ENCODE assay signal across 7 cellular contexts in the genomic region with DNA sequence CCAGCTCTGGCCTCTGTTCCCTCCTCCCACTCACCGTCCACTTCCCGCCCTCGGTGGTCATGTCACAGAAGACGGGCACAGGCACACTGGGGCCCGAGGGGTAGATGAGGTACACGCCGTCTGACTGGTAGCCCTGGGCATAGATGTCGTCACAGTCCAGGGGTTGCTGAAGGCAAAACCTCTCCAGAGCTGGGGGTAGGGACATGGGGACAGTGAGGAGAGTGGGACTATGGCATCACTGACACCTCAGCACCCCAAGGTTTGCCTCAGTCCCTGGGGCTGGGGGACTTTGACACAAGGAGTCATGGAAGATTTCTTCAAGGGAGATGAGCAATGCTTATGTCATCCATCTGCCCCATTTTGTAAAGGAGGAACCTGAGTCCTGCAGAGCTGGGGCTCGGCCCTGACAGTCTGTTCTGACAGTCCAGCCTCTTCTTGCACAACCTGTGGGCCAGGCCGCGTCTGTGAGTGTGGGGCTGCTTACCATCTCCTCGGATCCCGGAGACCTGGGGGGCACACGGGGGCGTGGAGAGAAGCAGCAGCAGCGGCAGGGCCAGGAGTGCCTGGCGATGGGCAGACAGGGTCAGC. TPM values are rescaled to one million over a fixed set of nuclear protein-coding genes. Genes with fewer than 3 reads are reported as not detected.
DNase-seq lines count a peak whose midpoint lies in the region; ATAC-seq and TF ChIP-seq lines count a peak whose summit lies in the region.

No MANE protein-coding gene starts in this region.

- H3K4me1 ChIP-seq in HUES6 (ENCODE audit: control insufficient read depth, insufficient read depth, low read length) (peaks cover 41% of the 10 kb centered on the region), iPS-20b (ENCODE audit: insufficient read depth, low read length) (peaks cover 10% of the 10 kb centered on the region; the same call in 1 of the 2 replicates), subcutaneous abdominal adipose tissue (ENCODE audit: control insufficient read depth in 5 of 5, insufficient read depth in 5 of 5, low read length in 5 of 5) (peaks cover 11 to 60% (median 44%) of the 10 kb centered on the region in 5 donors)

- no peaks in the 10 kb centered on the region for H3K27me3 Mint-ChIP-seq in activated CD8-positive, alpha-beta T cell treated with anti-CD3 and anti-CD28 coated beads for 36 hours

- no peak for TF ChIP-seq CTCF in activated CD8-positive, alpha-beta T cell treated with anti-CD3 and anti-CD28 coated beads for 36 hours (IDR thresholded peaks at IDR 0.05)

- CTCF ChIA-PET in activated CD8-positive, alpha-beta T cell treated with anti-CD3 and anti-CD28 coated beads for 36 hours (lab: Charles Lee): no interaction called here

- H3K9me3 ChIP-seq in HUES6 (ENCODE audit: control insufficient read depth, insufficient read depth, low read depth, low read length) (no peaks in the 10 kb centered on the region), iPS-20b (ENCODE audit: insufficient read depth, low read depth, low read length) (no peaks in the 10 kb centered on the region), subcutaneous abdominal adipose tissue (ENCODE audit: control insufficient read depth in 5 of 5, low read length in 5 of 5) (no peaks in the 10 kb centered on the region)

- no peaks in the 10 kb centered on the region for H3K27me3 ChIP-seq in HUES6 (ENCODE audit: control insufficient read depth, insufficient read depth, low read length)
- H3K27me3 ChIP-seq in iPS-20b (ENCODE audit: insufficient read depth, low read length): no peaks in the 10 kb centered on the region
- H3K27me3 ChIP-seq in subcutaneous abdominal adipose tissue (ENCODE audit: control insufficient read depth in 5 of 5, insufficient read depth in 4 of 5, low read length in 5 of 5): no peaks in the 10 kb centered on the region

- H3K27ac Mint-ChIP-seq in activated CD8-positive, alpha-beta T cell treated with anti-CD3 and anti-CD28 coated beads for 36 hours: no peak overlapping the region

- H3K36me3 ChIP-seq in HUES6 (ENCODE audit: control insufficient read depth, insufficient read depth, low read length) (peaks cover 43% of the 10 kb centered on the region), iPS-20b (ENCODE audit: insufficient read depth, low read depth, low read length) (peaks cover 42% of the 10 kb centered on the region), subcutaneous abdominal adipose tissue (ENCODE audit: control insufficient read depth in 5 of 5, insufficient read depth in 5 of 5, low read length in 5 of 5) (peaks cover 0 to 42% (median 38%) of the 10 kb centered on the region in 5 donors)

- no peaks in the 10 kb centered on the region for H3K9me3 Mint-ChIP-seq in activated CD8-positive, alpha-beta T cell treated with anti-CD3 and anti-CD28 coated beads for 36 hours

- H3K4me1 Mint-ChIP-seq in activated CD8-positive, alpha-beta T cell treated with anti-CD3 and anti-CD28 coated beads for 36 hours (ENCODE audit: low read depth): peaks cover 14% of the 10 kb centered on the region

- no peak for DNase-seq in activated CD8-positive, alpha-beta T cell treated with anti-CD3 and anti-CD28 coated beads for 36 hours
- DNase-seq in DMS53 treated with DMSO at 0.1 percent for 48 hours (lab: John Stamatoyannopoulos, UW; ENCODE audit: unreplicated experiment): no peak

- H3K9ac ChIP-seq in HUES6 (ENCODE audit: low read length): peak overlapping the region; percentile 47
- no peak overlapping the region for H3K9ac ChIP-seq in iPS-20b (ENCODE audit: low read depth, low read length)
- peak overlapping the region in 2 of 5 donors; percentile 41 to 57 for H3K9ac ChIP-seq in subcutaneous abdominal adipose tissue (ENCODE audit: low read length in 5 of 5)

- H3K4me3 Mint-ChIP-seq in activated CD8-positive, alpha-beta T cell treated with anti-CD3 and anti-CD28 coated beads for 36 hours: no peak overlapping the region

- peak; percentile 45 for ATAC-seq in activated CD8-positive, alpha-beta T cell treated with anti-CD3 and anti-CD28 coated beads for 36 hours
- ATAC-seq in GM18868 (IDR thresholded peaks at IDR 0.05; ENCODE audit: unreplicated experiment) (no peak), GM18861 (IDR thresholded peaks at IDR 0.05; ENCODE audit: unreplicated experiment) (no peak)

- peak overlapping the region; percentile 23; the same call in 1 of the 2 replicates for H3K4me3 ChIP-seq in HUES6 (ENCODE audit: low read depth, low read length)
- H3K4me3 ChIP-seq in iPS-20b (ENCODE audit: low read length): peak overlapping the region; percentile 48; the same call in 1 of the 2 replicates
- H3K4me3 ChIP-seq in subcutaneous abdominal adipose tissue (ENCODE audit: low read depth in 1 of 5, low read length in 5 of 5): peak overlapping the region; percentile 31 to 56 (median 53)

- intact Hi-C loops in activated CD8-positive, alpha-beta T cell treated with anti-CD3 and anti-CD28 coated beads for 36 hours (cut with micrococcal nuclease): no loop called here

- H3K36me3 Mint-ChIP-seq in activated CD8-positive, alpha-beta T cell treated with anti-CD3 and anti-CD28 coated beads for 36 hours (ENCODE audit: low read depth): peaks cover 8% of the 10 kb centered on the region

- POLR2A ChIA-PET in activated CD8-positive, alpha-beta T cell treated with anti-CD3 and anti-CD28 coated beads for 36 hours (lab: Charles Lee): no interaction called here

- no peak overlapping the region for H3K27ac ChIP-seq in HUES6 (ENCODE audit: low read depth, low read length)
- no peak overlapping the region for H3K27ac ChIP-seq in iPS-20b (ENCODE audit: low read length)
- H3K27ac ChIP-seq in subcutaneous abdominal adipose tissue (ENCODE audit: low read depth, low read length): peak overlapping the region; percentile 55

RNA-seq across cellular contexts. Expression of a gene that starts 0.6 kb away (rescaled TPM):
- under 1 TPM; 0.47 to 0.70 TPM for total RNA-seq in activated CD8-positive, alpha-beta T cell treated with anti-CD3 and anti-CD28 coated beads for 36 hours

RNA-seq across cellular contexts. Expression of a gene that starts 8.1 kb away (rescaled TPM):
- total RNA-seq in activated CD8-positive, alpha-beta T cell treated with anti-CD3 and anti-CD28 coated beads for 36 hours: 10 to 100 TPM; 25.1 to 27.1 TPM

RNA-seq across cellular contexts. Expression of a gene that starts 23.8 kb away (rescaled TPM):
- total RNA-seq in activated CD8-positive, alpha-beta T cell treated with anti-CD3 and anti-CD28 coated beads for 36 hours: 1 to 10 TPM; 7.2 to 9.4 TPM

RNA-seq across cellular contexts. Expression of a gene that starts 24.7 kb away (rescaled TPM):
- total RNA-seq in activated CD8-positive, alpha-beta T cell treated with anti-CD3 and anti-CD28 coated beads for 36 hours: under 1 TPM; 0.34 to 0.63 TPM
